Comparison of ENCODE assay signal across 3 cellular contexts in genomic region chr14:36550899-36551298, GRCh38.
TF ChIP-seq lines count a peak whose summit lies in the region.

No MANE protein-coding gene starts in this region.

TF ChIP-seq in A549, 52 proteins besides CTCF, POLR2A, EP300 and RAD21:
- TF ChIP-seq, protein P1, sequence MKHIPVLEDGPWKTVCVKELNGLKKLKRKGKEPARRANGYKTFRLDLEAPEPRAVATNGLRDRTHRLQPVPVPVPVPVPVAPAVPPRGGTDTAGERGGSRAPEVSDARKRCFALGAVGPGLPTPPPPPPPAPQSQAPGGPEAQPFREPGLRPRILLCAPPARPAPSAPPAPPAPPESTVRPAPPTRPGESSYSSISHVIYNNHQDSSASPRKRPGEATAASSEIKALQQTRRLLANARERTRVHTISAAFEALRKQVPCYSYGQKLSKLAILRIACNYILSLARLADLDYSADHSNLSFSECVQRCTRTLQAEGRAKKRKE (CRISPR knock-in tag; IDR thresholded peaks at IDR 0.05; ENCODE audit: low read depth) = no peak
- TF ChIP-seq ESRRA (IDR thresholded peaks at IDR 0.05; ENCODE audit: borderline replicate concordance, low read length) (no peak), MAZ (IDR thresholded peaks at IDR 0.05; ENCODE audit: borderline replicate concordance, low read depth, low read length) (no peak), FOXS1 (CRISPR knock-in tag; IDR thresholded peaks at IDR 0.05) (no peak), HEYL (CRISPR knock-in tag; IDR thresholded peaks at IDR 0.05) (no peak), RCOR1 (IDR thresholded peaks at IDR 0.05; ENCODE audit: low read depth, low read length) (no peak), RFX5 (IDR thresholded peaks at IDR 0.05) (no peak), GATA3 (IDR thresholded peaks at IDR 0.05; ENCODE audit: borderline replicate concordance) (no peak), HDAC2 (IDR thresholded peaks at IDR 0.05) (no peak), KDM5A (IDR thresholded peaks at IDR 0.05) (no peak), NFE2L2 (conservative IDR thresholded peaks at IDR 0.05; ENCODE audit: low read length) (no peak)
- TF ChIP-seq, protein P2, sequence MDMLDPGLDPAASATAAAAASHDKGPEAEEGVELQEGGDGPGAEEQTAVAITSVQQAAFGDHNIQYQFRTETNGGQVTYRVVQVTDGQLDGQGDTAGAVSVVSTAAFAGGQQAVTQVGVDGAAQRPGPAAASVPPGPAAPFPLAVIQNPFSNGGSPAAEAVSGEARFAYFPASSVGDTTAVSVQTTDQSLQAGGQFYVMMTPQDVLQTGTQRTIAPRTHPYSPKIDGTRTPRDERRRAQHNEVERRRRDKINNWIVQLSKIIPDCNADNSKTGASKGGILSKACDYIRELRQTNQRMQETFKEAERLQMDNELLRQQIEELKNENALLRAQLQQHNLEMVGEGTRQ (IDR thresholded peaks at IDR 0.05) = no peak

TF ChIP-seq in HepG2, 621 proteins besides CTCF, POLR2A, EP300 and RAD21:
- TF ChIP-seq PAXIP1 (CRISPR knock-in tag; conservative IDR thresholded peaks at IDR 0.05) (peak; percentile 41; the same call in 1 of the 2 replicates), ZNF644 (CRISPR knock-in tag; IDR thresholded peaks at IDR 0.05; ENCODE audit: low read depth) (0 out of 2 replicates have a peak, but pooled peaks have one; percentile 19), ZFX (CRISPR knock-in tag; IDR thresholded peaks at IDR 0.05; ENCODE audit: low read depth) (no peak), FOXP1 (IDR thresholded peaks at IDR 0.05) (no peak), FOXP1 (CRISPR knock-in tag; IDR thresholded peaks at IDR 0.05) (peak; percentile 45; the same call in 1 of the 2 replicates)

TF ChIP-seq in liver, 16 proteins besides CTCF, POLR2A, EP300 and RAD21:
- TF ChIP-seq HNF4A (conservative IDR thresholded peaks at IDR 0.05) (peak; percentile 5 to 37), TAF1 (conservative IDR thresholded peaks at IDR 0.05) (no peak)
